In genomic region chr9:137156567-137157375, GRCh38 we compare ENCODE assay signal across 8 cellular contexts. TPM values are rescaled to one million over a fixed set of nuclear protein-coding genes. Genes with fewer than 3 reads are reported as not detected.
DNase-seq lines count a peak whose midpoint lies in the region; ATAC-seq, FAIRE-seq and TF ChIP-seq lines count a peak whose summit lies in the region.

No MANE protein-coding gene starts in this region.

- no peaks in the 10 kb centered on the region for H3K9me2 ChIP-seq in GM23338 (ENCODE audit: insufficient read depth)

- no peaks in the 10 kb centered on the region; the same call in 1 of the 3 replicates for H3K4me1 Mint-ChIP-seq in GM23338
- peaks cover 16% of the 10 kb centered on the region for H3K4me1 Mint-ChIP-seq in dendritic cell treated with granulocyte-macrophage colony-stimulating factor and Interleukin-4, amounts not matched to agents 40 ng/mL and 50 ng/mL, for 4 days (ENCODE audit: low read depth)

- ATAC-seq in GM23338: peak; percentile 59
- ATAC-seq in activated CD4-positive, CD25-positive, alpha-beta regulatory T cell treated with anti-CD3 and anti-CD28 coated beads, Interleukin-2, amount 50 U/mL, for 24 hours: peak; percentile 58 to 70
- ATAC-seq in GM18505 (IDR thresholded peaks at IDR 0.05; ENCODE audit: unreplicated experiment): no peak

- peaks cover 69% of the 10 kb centered on the region for H3K27me3 Mint-ChIP-seq in GM23338 (ENCODE audit: insufficient read depth, low read depth, poor library complexity)
- H3K27me3 Mint-ChIP-seq in dendritic cell treated with granulocyte-macrophage colony-stimulating factor and Interleukin-4, amounts not matched to agents 40 ng/mL and 50 ng/mL, for 4 days: peaks cover 73% of the 10 kb centered on the region

- peak overlapping the region; percentile 64 for H3K4me3 ChIP-seq in GM23338

- no peaks in the 10 kb centered on the region for H4K20me1 ChIP-seq in GM23338 (replicated peaks; ENCODE audit: insufficient read depth)

- H3K4me1 ChIP-seq in GM23338 (ENCODE audit: insufficient read depth): peaks cover 2% of the 10 kb centered on the region; the same call in 1 of the 2 replicates

- H3K9me3 Mint-ChIP-seq in GM23338: no peaks in the 10 kb centered on the region; the same call in 2 of the 3 replicates
- H3K9me3 Mint-ChIP-seq in dendritic cell treated with granulocyte-macrophage colony-stimulating factor and Interleukin-4, amounts not matched to agents 40 ng/mL and 50 ng/mL, for 4 days: no peaks in the 10 kb centered on the region

- H3K4me3 Mint-ChIP-seq in GM23338: peak overlapping the region; percentile 66
- peak overlapping the region; percentile 32 for H3K4me3 Mint-ChIP-seq in dendritic cell treated with granulocyte-macrophage colony-stimulating factor and Interleukin-4, amounts not matched to agents 40 ng/mL and 50 ng/mL, for 4 days

- H3F3A ChIP-seq in GM23338 (replicated peaks; ENCODE audit: low read depth): peaks cover 20% of the 10 kb centered on the region

- H3K36me3 ChIP-seq in GM23338 (ENCODE audit: insufficient read depth): no peaks in the 10 kb centered on the region

- no peak for TF ChIP-seq POLR2A in GM18505 (IDR thresholded peaks at IDR 0.05; ENCODE audit: borderline replicate concordance, extremely low read depth, insufficient read depth, insufficient read length)

- DNase-seq in GM23338 (ENCODE audit: low spot score) (peak; percentile 89), occipital lobe (lab: John Stamatoyannopoulos, UW) (peak; percentile 50), NCI-H2196 treated with DMSO at 0.1 percent for 48 hours (lab: John Stamatoyannopoulos, UW; ENCODE audit: unreplicated experiment) (no peak), amniotic stem cell (lab: John Stamatoyannopoulos, UW) (no peak), HTR-8/SVneo (ENCODE audit: insufficient read length, low spot score) (no peak)

- H3K4me2 ChIP-seq in GM23338: peak overlapping the region; percentile 80

- H3K36me3 Mint-ChIP-seq in GM23338 (ENCODE audit: low read depth): no peaks in the 10 kb centered on the region
- no peaks in the 10 kb centered on the region for H3K36me3 Mint-ChIP-seq in dendritic cell treated with granulocyte-macrophage colony-stimulating factor and Interleukin-4, amounts not matched to agents 40 ng/mL and 50 ng/mL, for 4 days (ENCODE audit: low read depth)

- no peak overlapping the region for H3K27ac Mint-ChIP-seq in GM23338
- H3K27ac Mint-ChIP-seq in dendritic cell treated with granulocyte-macrophage colony-stimulating factor and Interleukin-4, amounts not matched to agents 40 ng/mL and 50 ng/mL, for 4 days: no peak overlapping the region

- FAIRE-seq in HTR-8/SVneo (lab: Jason Lieb, UNC): no peak

- TF ChIP-seq CTCF in GM23338 (conservative IDR thresholded peaks at IDR 0.05; ENCODE audit: low read depth in 2 of 2): no peak

- peak overlapping the region; percentile 99 for H2AFZ ChIP-seq in GM23338

- intact Hi-C loops in dendritic cell treated with granulocyte-macrophage colony-stimulating factor and Interleukin-4, amounts not matched to agents 40 ng/mL and 50 ng/mL, for 4 days (cut with micrococcal nuclease): no loop called here

- H3K27ac ChIP-seq in GM23338 (ENCODE audit: low read depth): no peak overlapping the region

- no peaks in the 10 kb centered on the region for H3K79me2 ChIP-seq in GM23338 (replicated peaks; ENCODE audit: insufficient read depth)

- peaks cover 69% of the 10 kb centered on the region for H3K27me3 ChIP-seq in GM23338 (ENCODE audit: insufficient read depth)

TF ChIP-seq in GM23338, 12 proteins besides CTCF, POLR2A, EP300 and RAD21 (continues in another document):
- TF ChIP-seq NANOG (IDR thresholded peaks at IDR 0.05; ENCODE audit: borderline replicate concordance) (no peak), EZH2phosphoT487 (IDR thresholded peaks at IDR 0.05; ENCODE audit: unreplicated experiment) (no peak), ZNF462 (CRISPR knock-in tag; IDR thresholded peaks at IDR 0.05) (no peak), JUNB (IDR thresholded peaks at IDR 0.05; ENCODE audit: unreplicated experiment) (no peak)

RNA-seq across cellular contexts. Expression of gene LRRC26, which starts 13.1 kb away (rescaled TPM):
- total RNA-seq in GM23338 (2014; rRNA removed; shearing (Covaris generic)): 0.16 and 0.21 TPM in 2 replicates
- 3.0 and 4.3 TPM in 2 replicates for polyA plus RNA-seq in GM23338 (2016; fragmentation: Nextera tagmentation; extraction: Ambion mirVana)
- 0.62 TPM for total RNA-seq in occipital lobe

RNA-seq across cellular contexts. Expression of gene TMEM210, which starts 15.1 kb away (rescaled TPM):
- total RNA-seq in GM23338 (2014; rRNA removed; shearing (Covaris generic)): not detected in 2 replicates
- polyA plus RNA-seq in GM23338 (2016; fragmentation: Nextera tagmentation; extraction: Ambion mirVana): not detected in 2 replicates
- total RNA-seq in occipital lobe: not detected

RNA-seq across cellular contexts. Expression of gene GRIN1, which starts 17.8 kb away (rescaled TPM):
- 2.1 and 5.5 TPM in 2 replicates for total RNA-seq in GM23338 (2014; rRNA removed; shearing (Covaris generic))
- 2.5 and 2.7 TPM in 2 replicates for polyA plus RNA-seq in GM23338 (2016; fragmentation: Nextera tagmentation; extraction: Ambion mirVana)
- 31.2 TPM for total RNA-seq in occipital lobe

RNA-seq across cellular contexts. Expression of gene ANAPC2, which starts 31.6 kb away (rescaled TPM):
- 41.5 and 42.9 TPM in 2 replicates for total RNA-seq in GM23338 (2014; rRNA removed; shearing (Covaris generic))
- 16.4 and 19.2 TPM in 2 replicates for polyA plus RNA-seq in GM23338 (2016; fragmentation: Nextera tagmentation; extraction: Ambion mirVana)
- total RNA-seq in occipital lobe: 19.3 TPM

RNA-seq across cellular contexts. Expression of gene SSNA1, which starts 31.7 kb away (rescaled TPM):
- total RNA-seq in GM23338 (2014; rRNA removed; shearing (Covaris generic)): 91.5 and 132 TPM in 2 replicates
- 154 TPM in 2 replicates for polyA plus RNA-seq in GM23338 (2016; fragmentation: Nextera tagmentation; extraction: Ambion mirVana)
- total RNA-seq in occipital lobe: 13.4 TPM

Comparison
In these comparisons a context has a peak if more than half of its experiments do, and no peak if none do; other contexts are left out.
1. DNase-seq: peak in GM23338 (single experiment) and occipital lobe (single experiment); none in NCI-H2196 treated with DMSO at 0.1 percent for 48 hours (single experiment), amniotic stem cell (single experiment) and HTR-8/SVneo (single experiment).